16 cellular contexts compared by ENCODE assay signal in the genomic region with DNA sequence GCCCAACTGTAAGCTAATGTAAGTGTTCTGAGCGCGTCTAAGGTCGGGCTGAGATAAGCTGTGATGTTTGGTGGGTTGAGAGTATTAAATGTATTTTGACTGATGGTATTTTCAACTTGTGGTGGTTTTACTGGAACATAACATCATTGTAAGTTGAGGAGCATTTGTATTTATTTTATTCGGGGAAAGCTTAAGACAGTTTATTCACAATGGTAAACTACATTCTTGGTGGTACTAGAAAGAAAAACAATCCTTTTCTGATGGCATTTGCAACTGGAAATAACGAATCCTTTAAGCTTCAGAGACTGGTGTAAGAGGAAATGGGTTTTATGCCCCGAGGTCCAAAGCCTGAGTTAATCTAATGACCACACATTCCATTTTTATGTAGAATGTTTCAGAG.
"Had no signal": no experiment of that assay in that cellular context is flagged by ENCODE, and none has a peak within 500 bp of the region (broad histone marks: within the 10 kb centered on the region; RNA-seq: fewer than 3 reads in every experiment).

No MANE protein-coding gene starts in this region.

- H3K36me3 Mint-ChIP-seq: naive thymus-derived CD4-positive, alpha-beta T cell had no signal

- H3K4me1 ChIP-seq: gastrocnemius medialis, heart right ventricle, sigmoid colon had no signal

- H3K27me3 Mint-ChIP-seq: naive thymus-derived CD4-positive, alpha-beta T cell had no signal

- H3K4me3 ChIP-seq: coronary artery, dorsolateral prefrontal cortex, gastrocnemius medialis, heart right ventricle, sigmoid colon, skin epidermis had no signal

- H3K4me3 Mint-ChIP-seq: naive thymus-derived CD4-positive, alpha-beta T cell; nephron progenitor cell had no signal

- DNase-seq: dorsolateral prefrontal cortex; effector CD8-positive, alpha-beta T cell; gastrocnemius medialis; heart right ventricle; hypothalamus; kidney glomerular epithelial cell; naive thymus-derived CD4-positive, alpha-beta T cell; nephron progenitor cell; posterior cingulate gyrus; sigmoid colon; stimulated activated CD4-positive, alpha-beta T cell treated with anti-CD3 and anti-CD28 coated beads, Interleukin-12 subunit alpha, Interleukin-12 subunit beta, amount 100 ng/mL, for 4 hours; stimulated activated naive CD4-positive, alpha-beta T cell treated with Interleukin-2 at 50 U/mL for 16 hours; trophoblast cell had no signal

- H3K4me1 Mint-ChIP-seq: naive thymus-derived CD4-positive, alpha-beta T cell; nephron progenitor cell had no signal

- H3K9me3 Mint-ChIP-seq: nephron progenitor cell had no signal

- H3K36me3 ChIP-seq: gastrocnemius medialis, heart right ventricle, neutrophil, sigmoid colon had no signal

- H3K27ac Mint-ChIP-seq: naive thymus-derived CD4-positive, alpha-beta T cell; nephron progenitor cell had no signal

- H3K27me3 ChIP-seq: dorsolateral prefrontal cortex, gastrocnemius medialis, heart right ventricle, neutrophil, sigmoid colon had no signal

- ATAC-seq: gastrocnemius medialis; heart right ventricle; naive thymus-derived CD4-positive, alpha-beta T cell had no signal

- H3K27ac ChIP-seq: coronary artery, dorsolateral prefrontal cortex, gastrocnemius medialis, heart right ventricle, neutrophil, sigmoid colon, skin epidermis had no signal
